Comparison of ENCODE assay signal across 8 cellular contexts in the genomic region with DNA sequence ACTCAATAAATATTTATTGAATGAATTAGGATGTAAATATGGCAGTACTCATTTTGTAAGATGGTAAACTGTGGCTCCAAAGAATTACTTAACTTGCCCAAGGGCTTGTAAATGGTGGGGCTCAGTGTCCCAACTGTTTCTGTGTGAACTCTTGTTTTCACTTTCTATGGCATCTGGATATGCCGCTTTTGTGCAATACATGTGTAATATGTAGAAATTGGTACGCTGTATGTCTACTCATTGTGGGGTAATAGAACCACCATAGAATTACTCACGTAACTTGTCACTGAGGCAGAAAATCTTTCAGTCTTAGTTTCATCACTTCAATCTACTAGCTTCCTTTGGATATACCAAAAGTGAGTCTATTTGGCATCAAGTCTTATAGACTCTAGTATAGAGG. TPM values are rescaled to one million over a fixed set of nuclear protein-coding genes. Genes with fewer than 3 reads are reported as not detected.
DNase-seq lines count a peak whose midpoint lies in the region; ATAC-seq and TF ChIP-seq lines count a peak whose summit lies in the region.

No MANE protein-coding gene starts in this region.

- no peak for TF ChIP-seq POLR2A in uterus (IDR thresholded peaks at IDR 0.05)

- H3K4me1 ChIP-seq in left lung: peaks cover 5 to 25% of the 10 kb centered on the region in 2 donors
- no peaks in the 10 kb centered on the region for H3K4me1 ChIP-seq in uterus

- H3K27me3 ChIP-seq in left lung (no peaks in the 10 kb centered on the region), uterus (no peaks in the 10 kb centered on the region)

- DNase-seq in stimulated activated naive CD4-positive, alpha-beta T cell treated with Interleukin-2 at 50 U/mL for 16 hours (lab: John Stamatoyannopoulos, UW): peak; percentile 1
- no peak for DNase-seq in stimulated activated naive CD4-positive, alpha-beta T cell (lab: John Stamatoyannopoulos, UW)
- peak; percentile 14 for DNase-seq in activated naive CD4-positive, alpha-beta T cell treated with anti-CD3 and anti-CD28 coated beads, Interleukin-2, amount 50 U/mL, for 16 hours
- DNase-seq in left lung (no peak), uterus (no peak), nucleus accumbens (lab: John Stamatoyannopoulos, UW) (no peak), Ammon's horn (ENCODE audit: low spot score) (no peak)

- intact Hi-C loops in left lung (cut with DNase I): no loop called here
- intact Hi-C loops in uterus (cut with DNase I; ENCODE audit: low total_unique reads): no loop called here

- ATAC-seq in left lung: no peak
- ATAC-seq in GM21825 (IDR thresholded peaks at IDR 0.05; ENCODE audit: unreplicated experiment): no peak

- TF ChIP-seq CTCF in left lung (IDR thresholded peaks at IDR 0.05) (no peak), uterus (IDR thresholded peaks at IDR 0.05) (no peak)

- H3K36me3 ChIP-seq in left lung (peaks cover 0 to 28% of the 10 kb centered on the region in 2 donors), uterus (no peaks in the 10 kb centered on the region)

- H3K27ac ChIP-seq in left lung (peak overlapping the region in 1 of 2 donors; percentile 89), uterus (peak overlapping the region; percentile 83 to 87)

- H3K9me3 ChIP-seq in left lung (no peaks in the 10 kb centered on the region), uterus (no peaks in the 10 kb centered on the region)

- peak overlapping the region; percentile 68 to 77 for H3K4me3 ChIP-seq in left lung
- peak overlapping the region; percentile 78 to 79 for H3K4me3 ChIP-seq in uterus

RNA-seq across cellular contexts. Expression of a gene that starts 1.0 kb away (rescaled TPM):
- total RNA-seq in left lung (10 to 100 TPM; 38.1 to 53.1 TPM), uterus (10 to 100 TPM; 38.2 to 99.4 (median 76.7) TPM)

RNA-seq across cellular contexts. Expression of a gene that starts 28.6 kb away (rescaled TPM):
- total RNA-seq in left lung: 10 to 100 TPM; 44.2 to 47.9 TPM
- 10 to 100 TPM; 28.6 to 59.3 (median 38.6) TPM for total RNA-seq in uterus

RNA-seq across cellular contexts. Expression of a gene that starts 40.0 kb away (rescaled TPM):
- total RNA-seq in left lung (1 to 10 TPM; 3.4 to 3.9 TPM), uterus (10 to 100 TPM in 1 of 4 donors, 1 to 10 TPM in 2, not detected in 1; 2.9 to 30.3 (median 4.9) TPM)

RNA-seq across cellular contexts. Expression of a gene that starts 41.6 kb away (rescaled TPM):
- total RNA-seq in left lung: 10 to 100 TPM; 26.2 to 29.3 TPM
- 10 to 100 TPM; 17.1 to 77.1 (median 37.9) TPM for total RNA-seq in uterus

RNA-seq across cellular contexts. Expression of a gene that starts 49.7 kb away (rescaled TPM):
- total RNA-seq in left lung (10 to 100 TPM; 10.8 to 21.3 TPM), uterus (10 to 100 TPM in 1 of 4 donors, 1 to 10 TPM in 2, under 1 TPM in 1; 0.88 to 60.8 (median 6.2) TPM)

Comparison
In these comparisons a context has a peak if more than half of its experiments do, and no peak if none do; other contexts are left out.
1. DNase-seq: peak in stimulated activated naive CD4-positive, alpha-beta T cell treated with Interleukin-2 at 50 U/mL for 16 hours (single experiment) and activated naive CD4-positive, alpha-beta T cell treated with anti-CD3 and anti-CD28 coated beads, Interleukin-2, amount 50 U/mL, for 16 hours (single experiment); none in stimulated activated naive CD4-positive, alpha-beta T cell (0 of 6), left lung (0 of 2), uterus (0 of 2), nucleus accumbens (0 of 56) and Ammon's horn (single experiment).